8 cellular contexts compared by ENCODE assay signal in the genomic region with DNA sequence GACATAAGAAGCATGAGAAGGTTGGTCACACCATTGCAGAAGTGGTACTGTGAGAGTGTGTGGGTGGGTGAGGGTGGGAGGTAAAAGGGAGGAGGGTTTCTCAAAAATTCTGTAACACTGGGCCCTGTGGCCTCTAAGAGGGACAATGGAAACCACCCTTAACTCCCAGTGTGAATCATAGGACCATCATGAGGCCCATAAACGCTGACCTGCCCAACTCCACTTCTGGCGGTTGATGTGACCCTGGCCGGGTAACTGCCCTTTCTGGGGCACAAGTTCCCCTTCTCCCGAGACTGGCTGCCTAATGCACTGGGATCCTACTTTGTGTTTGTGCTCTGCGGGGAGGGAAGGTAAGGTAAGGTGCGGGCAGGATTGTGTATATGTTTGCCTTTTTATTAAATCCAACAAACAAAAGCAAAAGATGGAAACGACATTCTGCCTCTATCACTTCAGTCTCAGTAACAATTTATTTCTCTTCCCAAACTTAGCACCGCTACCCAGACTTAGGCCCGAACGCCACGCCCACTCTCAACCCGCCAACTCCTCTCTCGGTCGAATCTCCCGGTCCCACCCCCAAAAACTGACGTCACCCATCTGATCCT. TPM values are rescaled to one million over a fixed set of nuclear protein-coding genes. Genes with fewer than 3 reads are reported as not detected.
DNase-seq lines count a peak whose midpoint lies in the region; ATAC-seq and TF ChIP-seq lines count a peak whose summit lies in the region.

No MANE protein-coding gene starts in this region.

- H2BK15ac ChIP-seq in neuronal stem cell (ENCODE audit: low read length), result no peak overlapping the region

- no peak overlapping the region for H2BK5ac ChIP-seq in neuronal stem cell (ENCODE audit: low read length)

- TF ChIP-seq CTCF in PC-3 (conservative IDR thresholded peaks at IDR 0.05; ENCODE audit: low read depth, low read length) (no peak), foreskin keratinocyte (conservative IDR thresholded peaks at IDR 0.05) (no peak), testis (IDR thresholded peaks at IDR 0.05) (no peak)

- peak overlapping the region; percentile 95 for H3K4me3 Mint-ChIP-seq in activated T-helper 17 cell treated with anti-CD3 and anti-CD28 coated beads, Interleukin-2, amount 50 U/mL, for 72 hours

- H3K4me2 ChIP-seq in PC-3 (ENCODE audit: low read length) (peak overlapping the region; percentile 96), neuronal stem cell (ENCODE audit: insufficient read depth, low read length, poor library complexity, severe bottlenecking) (peak overlapping the region; percentile 97)

- H3K79me1 ChIP-seq in neuronal stem cell (ENCODE audit: low read depth, low read length), result no peaks in the 10 kb centered on the region

- H3K79me2 ChIP-seq in PC-3 (ENCODE audit: low read length), result peaks cover 28% of the 10 kb centered on the region

- H3F3A ChIP-seq in PC-3 (ENCODE audit: low read length, unreplicated experiment), result no peaks in the 10 kb centered on the region

- TF ChIP-seq POLR2A in testis (IDR thresholded peaks at IDR 0.05), result no peak

- no peak overlapping the region for H4K91ac ChIP-seq in neuronal stem cell (ENCODE audit: low read depth, low read length, poor library complexity)

- H3K23ac ChIP-seq in neuronal stem cell (ENCODE audit: low read depth, low read length, poor library complexity), result peak overlapping the region; percentile 89

- intact Hi-C loops in PC-3 (cut with micrococcal nuclease) (no loop called here), testis (cut with DNase I; ENCODE audit: low total_unique reads) (no loop called here)

- no peak overlapping the region for H2BK120ac ChIP-seq in neuronal stem cell (ENCODE audit: low read depth, low read length)

- H3K27me3 ChIP-seq in PC-3 (ENCODE audit: low read length) (no peaks in the 10 kb centered on the region), foreskin keratinocyte (no peaks in the 10 kb centered on the region), neuronal stem cell (ENCODE audit: control insufficient read depth in 3 of 3, insufficient read depth in 3 of 3, low read depth in 1 of 3, low read length in 3 of 3) (peaks cover 0 to 15% (median 4%) of the 10 kb centered on the region in 3 experiments), testis (no peaks in the 10 kb centered on the region)

- POLR2A ChIA-PET in PC-3 (lab: Charles Lee; ENCODE audit: unreplicated experiment), result interaction anchor here (0.7 kb wide), 1 partner anchor 997 kb away, joined by 18 read pairs; no protein-coding TSS in a partner anchor

- no peak overlapping the region for H2AK5ac ChIP-seq in neuronal stem cell (ENCODE audit: low read depth, low read length)

- CTCF ChIA-PET in PC-3 (lab: Charles Lee), result no interaction called here

- ATAC-seq in GM21723 (IDR thresholded peaks at IDR 0.05; ENCODE audit: unreplicated experiment), result peak; percentile 79
- ATAC-seq in PC-3, result peak; percentile 68
- ATAC-seq in activated T-helper 17 cell treated with anti-CD3 and anti-CD28 coated beads, Interleukin-2, amount 50 U/mL, for 72 hours (replicated peaks), result peak; percentile 78
- ATAC-seq in foreskin keratinocyte, result peak; percentile 79

- H3K4me3 ChIP-seq in PC-3 (ENCODE audit: low read length), result peak overlapping the region; percentile 84
- peak overlapping the region; percentile 87 to 97 for H3K4me3 ChIP-seq in neuronal stem cell (ENCODE audit: low read length in 2 of 2)
- peak overlapping the region; percentile 80 to 85 for H3K4me3 ChIP-seq in testis

- peak overlapping the region; percentile 96 for H3K27ac Mint-ChIP-seq in activated T-helper 17 cell treated with anti-CD3 and anti-CD28 coated beads, Interleukin-2, amount 50 U/mL, for 72 hours

- H3K4ac ChIP-seq in neuronal stem cell (ENCODE audit: low read length), result no peak overlapping the region

- H3K18ac ChIP-seq in neuronal stem cell (ENCODE audit: low read length), result no peak overlapping the region

- peak overlapping the region; percentile 96 for H3K9ac ChIP-seq in PC-3 (ENCODE audit: low read length)
- H3K9ac ChIP-seq in neuronal stem cell (ENCODE audit: low read depth, low read length, poor library complexity), result no peak overlapping the region

- H3K36me3 ChIP-seq in PC-3 (ENCODE audit: low read depth, low read length) (peaks cover 18% of the 10 kb centered on the region), neuronal stem cell (replicated peaks in 1 of 2; ENCODE audit: control insufficient read depth in 2 of 2, insufficient read depth in 2 of 2, low read length in 2 of 2) (peaks cover 10 to 55% of the 10 kb centered on the region in 2 donors), testis (ENCODE audit: low read depth, missing control alignments) (no peaks in the 10 kb centered on the region)

- H3K9me3 ChIP-seq in PC-3 (ENCODE audit: low read length), result no peaks in the 10 kb centered on the region
- H3K9me3 ChIP-seq in neuronal stem cell (replicated peaks in 1 of 2; ENCODE audit: control insufficient read depth in 2 of 2, insufficient read depth in 1 of 2, low read depth in 1 of 2, low read length in 2 of 2), result no peaks in the 10 kb centered on the region
- H3K9me3 ChIP-seq in testis, result no peaks in the 10 kb centered on the region

- H3K27me3 Mint-ChIP-seq in activated T-helper 17 cell treated with anti-CD3 and anti-CD28 coated beads, Interleukin-2, amount 50 U/mL, for 72 hours, result no peaks in the 10 kb centered on the region

- no peak overlapping the region for H3K14ac ChIP-seq in neuronal stem cell (ENCODE audit: low read length)

- H3K4me1 ChIP-seq in PC-3 (ENCODE audit: insufficient read depth, low read length), result peaks cover 25% of the 10 kb centered on the region
- peaks cover 6% of the 10 kb centered on the region for H3K4me1 ChIP-seq in foreskin keratinocyte
- H3K4me1 ChIP-seq in neuronal stem cell (ENCODE audit: control insufficient read depth in 2 of 2, insufficient read depth in 1 of 2, low read depth in 1 of 2, low read length in 2 of 2), result peaks cover 4 to 19% of the 10 kb centered on the region in 2 donors
- H3K4me1 ChIP-seq in testis, result peaks cover 11% of the 10 kb centered on the region

- BruUV-seq in PC-3 (replicated peaks; lab: Mats Ljungman, UMichigan), result TSS peak; percentile 73

- WGBS in neuronal stem cell (ENCODE audit: extremely low coverage in 2 of 2, insufficient read length in 2 of 2, insufficient replicate concordance in 1 of 2), 2 donors, result no CpG with 5 or more reads among the region's 16 CpGs
- WGBS in testis, 2 donors, result 2% methylated on average over 16 of the region's 16 CpGs

- H2AFZ ChIP-seq in PC-3 (ENCODE audit: low read length) (peak overlapping the region; percentile 94), neuronal stem cell (ENCODE audit: low read length) (peak overlapping the region; percentile 98)

- H4K8ac ChIP-seq in neuronal stem cell (ENCODE audit: low read depth, low read length), result no peak overlapping the region

- H3K27ac ChIP-seq in PC-3 (ENCODE audit: low read length) (peak overlapping the region; percentile 86), foreskin keratinocyte (peak overlapping the region; percentile 92), neuronal stem cell (replicated peaks; ENCODE audit: low read length) (no peak overlapping the region), testis (peak overlapping the region; percentile 69 to 85)

- no peaks in the 10 kb centered on the region for H3K9me3 Mint-ChIP-seq in activated T-helper 17 cell treated with anti-CD3 and anti-CD28 coated beads, Interleukin-2, amount 50 U/mL, for 72 hours

- no peak overlapping the region for H2BK12ac ChIP-seq in neuronal stem cell (ENCODE audit: low read length)

- peaks cover 64% of the 10 kb centered on the region for H3K36me3 Mint-ChIP-seq in activated T-helper 17 cell treated with anti-CD3 and anti-CD28 coated beads, Interleukin-2, amount 50 U/mL, for 72 hours (ENCODE audit: low read depth)

- no peaks in the 10 kb centered on the region for H3K9me2 ChIP-seq in PC-3 (replicated peaks; ENCODE audit: low read length)

- H3K4me1 Mint-ChIP-seq in activated T-helper 17 cell treated with anti-CD3 and anti-CD28 coated beads, Interleukin-2, amount 50 U/mL, for 72 hours, result peaks cover 30% of the 10 kb centered on the region

- H4K20me1 ChIP-seq in PC-3 (ENCODE audit: low read length), result no peaks in the 10 kb centered on the region

- in situ Hi-C loops in KBM-7 (cut with MboI; ENCODE audit: low pct_unique_long_range_greater_than_20kb, low sequenced_read_pairs), result no loop called here

- DNase-seq in DMS53 treated with DMSO at 0.1 percent for 48 hours (lab: John Stamatoyannopoulos, UW; ENCODE audit: unreplicated experiment) (peak; percentile 82), KBM-7 (peak; percentile 97), PC-3 (peak; percentile 90), foreskin keratinocyte (no peak), neuronal stem cell (ENCODE audit: low spot score) (peak; percentile 88), testis (peak; percentile 95)

RNA-seq across cellular contexts. Expression of a gene that starts 0.5 kb away (rescaled TPM):
- 25.2 and 29.8 TPM in 2 replicates for total RNA-seq in PC-3 (2014; rRNA removed)
- total RNA-seq in activated T-helper 17 cell treated with anti-CD3 and anti-CD28 coated beads, Interleukin-2, amount 50 U/mL, for 72 hours, result 10 to 100 TPM; 19.0 to 39.5 TPM
- 19.1 and 23.3 TPM in 2 replicates for total RNA-seq in foreskin keratinocyte
- 35.3 and 41.9 TPM in 2 replicates for polyA plus RNA-seq in foreskin keratinocyte
- polyA plus RNA-seq in neuronal stem cell (2013, experiment 1 of 2), result 9.5 TPM
- 10.2 TPM for polyA plus RNA-seq in neuronal stem cell (2013, experiment 2 of 2)
- 10 to 100 TPM; 16.7 to 22.8 TPM for total RNA-seq in testis
- 28.8 TPM for polyA plus RNA-seq in testis (ENCODE audit: insufficient read depth, low read depth, low replicate concordance)

RNA-seq across cellular contexts. Expression of a gene that starts 1.0 kb away (rescaled TPM):
- total RNA-seq in PC-3 (2014; rRNA removed), result 5.4 and 9.3 TPM in 2 replicates
- 10 to 100 TPM in 1 of 2 donors, 1 to 10 TPM in 1; 5.4 to 11.5 TPM for total RNA-seq in activated T-helper 17 cell treated with anti-CD3 and anti-CD28 coated beads, Interleukin-2, amount 50 U/mL, for 72 hours
- total RNA-seq in foreskin keratinocyte, result 4.0 and 4.5 TPM in 2 replicates
- 2.9 and 3.2 TPM in 2 replicates for polyA plus RNA-seq in foreskin keratinocyte
- 2.7 TPM for polyA plus RNA-seq in neuronal stem cell (2013, experiment 1 of 2)
- 3.2 TPM for polyA plus RNA-seq in neuronal stem cell (2013, experiment 2 of 2)
- 1 to 10 TPM; 8.4 to 8.7 TPM for total RNA-seq in testis
- polyA plus RNA-seq in testis (ENCODE audit: insufficient read depth, low read depth, low replicate concordance), result 5.5 TPM

RNA-seq across cellular contexts. Expression of a gene that starts 4.5 kb away (rescaled TPM):
- total RNA-seq in PC-3 (2014; rRNA removed) (8.1 and 8.6 TPM in 2 replicates), foreskin keratinocyte (41.8 and 52.1 TPM in 2 replicates), testis (10 to 100 TPM in 1 of 2 donors, 1 to 10 TPM in 1; 3.9 to 30.2 TPM)
- 10 to 100 TPM; 14.4 to 14.7 TPM for total RNA-seq in activated T-helper 17 cell treated with anti-CD3 and anti-CD28 coated beads, Interleukin-2, amount 50 U/mL, for 72 hours
- polyA plus RNA-seq in foreskin keratinocyte (31.4 and 43.4 TPM in 2 replicates), testis (ENCODE audit: insufficient read depth, low read depth, low replicate concordance) (2.2 TPM)
- polyA plus RNA-seq in neuronal stem cell (2013, experiment 1 of 2), result 0.35 TPM
- 0.40 TPM for polyA plus RNA-seq in neuronal stem cell (2013, experiment 2 of 2)

RNA-seq across cellular contexts. Expression of a gene that starts 11.2 kb away (rescaled TPM):
- total RNA-seq in PC-3 (2014; rRNA removed) (55.8 and 63.0 TPM in 2 replicates), foreskin keratinocyte (33.7 and 35.3 TPM in 2 replicates), testis (10 to 100 TPM; 26.9 to 30.0 TPM)
- 10 to 100 TPM; 30.7 to 63.8 TPM for total RNA-seq in activated T-helper 17 cell treated with anti-CD3 and anti-CD28 coated beads, Interleukin-2, amount 50 U/mL, for 72 hours
- polyA plus RNA-seq in foreskin keratinocyte (53.1 and 57.4 TPM in 2 replicates), testis (ENCODE audit: insufficient read depth, low read depth, low replicate concordance) (51.2 TPM)
- 22.3 TPM for polyA plus RNA-seq in neuronal stem cell (2013, experiment 1 of 2)
- polyA plus RNA-seq in neuronal stem cell (2013, experiment 2 of 2), result 23.3 TPM

RNA-seq across cellular contexts. Expression of a gene that starts 16.5 kb away (rescaled TPM):
- total RNA-seq in PC-3 (2014; rRNA removed) (9.3 and 13.4 TPM in 2 replicates), foreskin keratinocyte (14.4 and 14.7 TPM in 2 replicates), testis (10 to 100 TPM in 1 of 2 donors, 1 to 10 TPM in 1; 9.2 to 15.1 TPM)
- 10 to 100 TPM; 22.5 to 26.9 TPM for total RNA-seq in activated T-helper 17 cell treated with anti-CD3 and anti-CD28 coated beads, Interleukin-2, amount 50 U/mL, for 72 hours
- polyA plus RNA-seq in foreskin keratinocyte (25.2 and 26.6 TPM in 2 replicates), testis (ENCODE audit: insufficient read depth, low read depth, low replicate concordance) (8.4 TPM)
- 14.0 TPM for polyA plus RNA-seq in neuronal stem cell (2013, experiment 1 of 2)
- 14.6 TPM for polyA plus RNA-seq in neuronal stem cell (2013, experiment 2 of 2)

Comparison
In these comparisons a context has a peak if more than half of its experiments do, and no peak if none do; other contexts are left out.
1. DNase-seq: peak in DMS53 treated with DMSO at 0.1 percent for 48 hours (single experiment), KBM-7 (single experiment), PC-3 (single experiment), neuronal stem cell (single experiment) and testis (single experiment); none in foreskin keratinocyte (0 of 2).
2. Peak in every context shown above with its lines, with median percentiles within 50 percentile points of each other: ATAC-seq and H3K4me3 ChIP-seq.